Comparison of ENCODE assay signal across 9 cellular contexts in the genomic region with DNA sequence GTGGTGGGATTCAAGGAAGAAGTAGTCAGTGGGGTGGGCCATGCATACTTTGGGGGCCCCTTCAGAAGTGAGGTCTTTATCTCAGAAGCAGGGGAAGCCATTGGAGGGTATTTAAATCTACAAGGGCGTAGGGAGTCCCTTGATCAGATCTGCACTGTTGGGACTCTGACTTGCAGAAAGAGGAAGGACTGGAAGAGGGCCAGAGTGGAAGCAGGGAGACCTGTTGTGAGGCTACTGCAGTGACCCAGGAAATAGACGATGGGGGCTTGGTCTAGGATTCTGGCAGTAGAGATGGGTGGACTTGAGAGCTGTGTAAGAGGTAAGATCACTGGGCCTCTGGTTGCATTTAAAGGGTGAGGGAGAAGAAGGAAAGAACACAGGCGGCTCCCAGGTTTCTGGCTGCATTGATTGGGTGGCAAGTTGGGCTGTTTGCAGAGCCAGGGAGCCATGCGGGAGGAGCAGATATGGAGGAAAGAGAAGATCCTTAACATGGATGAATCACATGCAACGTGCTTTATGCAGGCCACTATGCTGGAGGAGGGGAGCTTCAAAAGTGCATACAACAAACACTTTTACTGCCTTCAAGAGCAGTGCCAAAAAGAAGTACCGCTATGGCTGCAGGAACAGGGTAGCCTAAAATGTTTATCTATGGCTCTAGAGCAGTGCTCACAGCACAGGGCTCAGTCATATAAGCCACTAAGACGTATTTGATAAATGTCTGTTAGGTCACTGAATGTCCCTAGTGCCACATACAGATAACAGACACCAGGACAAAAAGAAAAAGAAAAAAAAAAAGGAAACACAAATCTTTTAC. TPM values are rescaled to one million over a fixed set of nuclear protein-coding genes. Genes with fewer than 3 reads are reported as not detected.
DNase-seq lines count a peak whose midpoint lies in the region; TF ChIP-seq lines count a peak whose summit lies in the region.
"Had no signal": no experiment of that assay in that cellular context is flagged by ENCODE, and none has a peak within 500 bp of the region (broad histone marks: within the 10 kb centered on the region; RNA-seq: fewer than 3 reads in every experiment).

No MANE protein-coding gene starts in this region.

- H3K9me3 ChIP-seq in adrenal gland (replicated peaks in 1 of 3) (no peaks in the 10 kb centered on the region), mesodermal cell (ENCODE audit: control insufficient read depth, low read length) (no peaks in the 10 kb centered on the region)

- TF ChIP-seq POLR2A in adrenal gland (IDR thresholded peaks at IDR 0.05), result no peak

- DNase-seq in AG09309 (ENCODE audit: low read depth) (no peak), HUDEP-2 (lab: John Stamatoyannopoulos, UW; ENCODE audit: unreplicated experiment in 76 of 76) (peak in 65 of 76 experiments; percentile 8 to 71 (median 45)), adrenal gland (no peak), HPDE6-E6E7 (ENCODE audit: extremely low spot score) (no peak), NCI-H446 (lab: John Stamatoyannopoulos, UW) (no peak), T-helper 9 cell (no peak)
- no peak for DNase-seq in stimulated activated CD4-positive, alpha-beta T cell treated with anti-CD3 and anti-CD28 coated beads, Interleukin-4, amount 100 ng/mL, for 1 hour
- DNase-seq: NCI-H2081 treated with DMSO at 0.1 percent for 48 hours had no signal

- H3K4me1 ChIP-seq in adrenal gland (replicated peaks in 1 of 2) (peaks cover 28 to 48% of the 10 kb centered on the region in 2 donors), mesodermal cell (ENCODE audit: control insufficient read depth, insufficient read depth, low read length, poor library complexity, severe bottlenecking) (peaks cover 19% of the 10 kb centered on the region)

- H3K27ac ChIP-seq in adrenal gland (peak overlapping the region in 3 of 5 donors; percentile 88 to 95 (median 93)), mesodermal cell (ENCODE audit: low read depth, low read length, severe bottlenecking) (no peak overlapping the region)

- 54 to 66% (median 61%) methylated on average over 7 of the region's 7 CpGs for WGBS in adrenal gland, 4 donors
- 82 to 89% methylated on average over 5 to 6 of the region's 7 CpGs for WGBS in mesodermal cell (ENCODE audit: insufficient coverage in 2 of 2), 2 experiments

- peak overlapping the region; percentile 83; the same call in 1 of the 2 replicates for H3K4me3 ChIP-seq in AG09309 (ENCODE audit: control insufficient read depth, low read depth, low read length)
- peak overlapping the region in 1 of 4 donors; percentile 80 for H3K4me3 ChIP-seq in adrenal gland
- peak overlapping the region; percentile 76 for H3K4me3 ChIP-seq in mesodermal cell (ENCODE audit: extremely low read depth, insufficient read depth, low read length, poor library complexity, severe bottlenecking)

- no peaks in the 10 kb centered on the region for H3K27me3 ChIP-seq in adrenal gland

- H3K36me3 ChIP-seq in adrenal gland (replicated peaks in 1 of 2), result no peaks in the 10 kb centered on the region
- peaks cover 13% of the 10 kb centered on the region for H3K36me3 ChIP-seq in mesodermal cell (ENCODE audit: control insufficient read depth, insufficient read depth, low read length)

- TF ChIP-seq CTCF in AG09309 (IDR thresholded peaks at IDR 0.05; ENCODE audit: control insufficient read depth, insufficient read depth, low read depth, low read length, missing control alignments) (no peak), adrenal gland (IDR thresholded peaks at IDR 0.05) (no peak)

- intact Hi-C loops in adrenal gland (cut with DNase I), result no loop called here

RNA-seq across cellular contexts. Expression of a gene that starts 2.3 kb away (rescaled TPM):
- total RNA-seq in adrenal gland, result 10 to 100 TPM; 17.6 to 56.5 (median 36.5) TPM
- polyA plus RNA-seq in adrenal gland, result 10 to 100 TPM; 12.2 to 34.2 (median 22.6) TPM
- polyA plus RNA-seq in mesodermal cell (2013, experiment 1 of 2), result 8.6 TPM
- 7.5 TPM for polyA plus RNA-seq in mesodermal cell (2013, experiment 2 of 2)

RNA-seq across cellular contexts. Expression of a gene that starts 43.5 kb away (rescaled TPM):
- 10 to 100 TPM; 21.1 to 38.0 (median 24.3) TPM for total RNA-seq in adrenal gland
- polyA plus RNA-seq in adrenal gland, result 10 to 100 TPM in 1 of 3 donors, 1 to 10 TPM in 2; 8.9 to 46.7 (median 9.6) TPM
- polyA plus RNA-seq in mesodermal cell (2013, experiment 1 of 2), result 17.4 TPM
- polyA plus RNA-seq in mesodermal cell (2013, experiment 2 of 2), result 16.0 TPM

Comparison
In these comparisons a context has a peak if more than half of its experiments do, and no peak if none do; other contexts are left out.
1. DNase-seq: peak in HUDEP-2 (65 of 76); none in AG09309 (single experiment), adrenal gland (0 of 7), HPDE6-E6E7 (single experiment), NCI-H446 (0 of 2), stimulated activated CD4-positive, alpha-beta T cell treated with anti-CD3 and anti-CD28 coated beads, Interleukin-4, amount 100 ng/mL, for 1 hour (single experiment) and T-helper 9 cell (single experiment).